Comparison of ENCODE assay signal across 27 cellular contexts in the genomic region with DNA sequence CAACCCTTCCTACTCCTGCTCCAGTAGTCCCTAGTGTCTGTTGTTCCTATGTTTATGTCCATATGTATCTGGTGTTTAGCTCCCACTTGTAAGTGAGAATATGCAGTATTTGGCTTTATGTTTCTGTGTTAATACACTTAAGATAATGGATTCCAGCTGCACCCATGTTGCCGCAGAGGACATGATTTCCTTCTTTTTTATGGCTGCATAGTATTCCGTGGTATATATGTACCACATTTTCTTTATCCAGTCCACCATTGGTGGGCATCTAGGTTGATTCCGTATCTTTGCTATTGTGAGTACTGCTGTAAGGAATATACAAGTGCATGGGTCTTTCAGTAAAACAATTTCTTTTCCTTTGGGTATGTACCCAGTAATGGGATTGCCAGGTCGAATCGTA.
"Had no signal": no experiment of that assay in that cellular context is flagged by ENCODE, and none has a peak within 500 bp of the region (broad histone marks: within the 10 kb centered on the region; RNA-seq: fewer than 3 reads in every experiment).

No MANE protein-coding gene starts in this region.

- H3K4me3 ChIP-seq: stomach, suprapubic skin, testis, thoracic aorta, thyroid gland, tibial artery, tibial nerve, transverse colon, upper lobe of left lung, upper lobe of right lung, uterus, vagina had no signal

- H3K4me1 ChIP-seq: uterus had no signal

- ATAC-seq: stimulated activated effector memory CD8-positive, alpha-beta T cell treated with anti-CD3 and anti-CD28 coated beads, Interleukin-12 subunit alpha, Interleukin-12 subunit beta, amount 100 ng/mL, for 72 hours; stimulated activated memory B cell treated with anti-CD40 and anti-IgM and Interleukin-4, amounts not matched to agents 10 μg/mL and 1 μg/mL and 100 μg/mL, for 72 hours; stimulated activated naive B cell treated with anti-CD40 and anti-IgM and Interleukin-4, amounts not matched to agents 10 μg/mL and 1 μg/mL and 100 μg/mL, for 72 hours; stimulated activated naive CD8-positive, alpha-beta T cell treated with anti-CD3 and anti-CD28 coated beads, Interleukin-15, amount 100 ng/mL, for 72 hours; stimulated activated naive CD8-positive, alpha-beta T cell treated with anti-CD3 and anti-CD28 coated beads, Interleukin-15, Interleukin-2, amounts not matched to agents 100 U/mL and 50 U/mL, for 24 hours; upper lobe of right lung had no signal

- H3K27me3 ChIP-seq: stomach, suprapubic skin, testis, thyroid gland, tibial artery, tibial nerve, transverse colon, upper lobe of left lung, upper lobe of right lung, uterus, vagina had no signal

- FAIRE-seq: urothelium cell line had no signal

- H3K36me3 ChIP-seq: stomach, suprapubic skin, thoracic aorta, thyroid gland, tibial artery, tibial nerve, transverse colon, upper lobe of left lung, upper lobe of right lung, uterus, vagina had no signal

- H3K27ac ChIP-seq: stomach, suprapubic skin, testis, thoracic aorta, thyroid gland, tibial artery, tibial nerve, transverse colon, upper lobe of left lung, upper lobe of right lung, uterus, vagina had no signal

- DNase-seq: stimulated activated CD4-positive, alpha-beta T cell treated with anti-CD3 and anti-CD28 coated beads, Interleukin-2, amount 100 ng/mL, for 48 hours; stimulated activated CD4-positive, alpha-beta T cell treated with anti-CD3 and anti-CD28 coated beads, Interleukin-4, amount 100 ng/mL, for 1 hour; stimulated activated CD4-positive, alpha-beta T cell treated with anti-CD3 and anti-CD28 coated beads, Interleukin-4, amount 100 ng/mL, for 24 hours; stimulated activated CD4-positive, alpha-beta T cell treated with anti-CD3 and anti-CD28 coated beads, Interleukin-4, amount 100 ng/mL, for 4 hours; stimulated activated CD8-positive, alpha-beta memory T cell treated with anti-CD3 and anti-CD28 coated beads, Interleukin-4, amount 100 ng/mL, for 48 hours; stimulated activated naive B cell treated with anti-CD40 and anti-IgM and Interleukin-4, amounts not matched to agents 10 μg/mL and 1 μg/mL and 100 μg/mL, for 72 hours; stimulated activated naive CD4-positive, alpha-beta T cell; stimulated activated naive CD4-positive, alpha-beta T cell treated with Interleukin-2 at 50 U/mL for 16 hours; stimulated activated naive CD8-positive, alpha-beta T cell treated with anti-CD3 and anti-CD28 coated beads, Interleukin-15, amount 100 ng/mL, for 72 hours; stimulated activated naive CD8-positive, alpha-beta T cell treated with anti-CD3 and anti-CD28 coated beads, Interleukin-15, Interleukin-2, amounts not matched to agents 100 U/mL and 50 U/mL, for 24 hours; stomach; substantia nigra; testis; thyroid gland; tibial artery; transverse colon; trophoblast cell; upper lobe of left lung; upper lobe of right lung; uterus had no signal

- H3K9me3 ChIP-seq: stomach, suprapubic skin, testis, thoracic aorta, thyroid gland, tibial artery, tibial nerve, transverse colon, upper lobe of left lung, upper lobe of right lung, uterus, vagina had no signal
